ENCODE assay signal across 9 cellular contexts in the genomic region with DNA sequence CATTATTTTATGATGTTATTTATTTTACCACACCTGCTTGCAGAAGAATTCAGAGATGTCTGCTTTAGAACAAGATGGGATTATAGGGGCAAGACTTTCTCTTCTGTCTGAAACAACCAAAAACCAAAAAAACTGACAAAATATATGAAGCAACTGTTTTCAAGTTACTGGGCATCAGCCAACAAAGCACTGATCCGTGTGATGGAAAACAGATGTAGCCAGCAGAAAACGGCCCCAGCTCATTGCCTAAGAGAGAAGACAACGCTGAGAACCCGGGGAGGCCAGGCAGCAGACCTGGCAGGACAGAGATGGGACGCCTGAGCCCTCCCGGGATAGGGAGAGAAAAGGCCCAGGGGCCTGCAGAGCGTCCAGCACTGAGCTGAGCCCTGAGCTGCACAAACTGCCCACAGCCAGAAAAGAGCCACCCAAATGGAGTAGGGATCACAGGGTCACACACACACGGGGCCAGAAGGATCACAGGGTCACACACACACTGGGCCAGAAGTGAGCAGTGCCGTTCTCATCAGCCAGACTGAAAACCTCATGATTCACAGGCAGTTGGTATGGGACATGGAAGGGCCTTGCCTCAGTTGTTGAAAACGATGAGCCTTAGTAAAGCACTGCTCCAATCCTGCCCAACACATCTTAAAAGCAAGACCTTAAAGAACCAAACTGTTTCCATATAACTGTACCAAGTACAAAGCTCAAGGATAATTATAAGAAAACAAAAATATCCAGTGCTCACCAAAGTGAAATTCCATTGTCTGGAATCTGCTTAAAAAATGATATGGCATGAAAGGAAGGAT. TPM values are rescaled to one million over a fixed set of nuclear protein-coding genes. Genes with fewer than 3 reads are reported as not detected.
DNase-seq lines count a peak whose midpoint lies in the region; ATAC-seq, FAIRE-seq and TF ChIP-seq lines count a peak whose summit lies in the region.
"Had no signal": no experiment of that assay in that cellular context is flagged by ENCODE, and none has a peak within 500 bp of the region (broad histone marks: within the 10 kb centered on the region; RNA-seq: fewer than 3 reads in every experiment).

No MANE protein-coding gene starts in this region.

- H3K4me3 ChIP-seq in A549 (no peak overlapping the region), muscle layer of colon (ENCODE audit: low read depth in 1 of 2, low read length in 2 of 2) (peak overlapping the region in 1 of 2 donors; percentile 25)

- 28% methylated on average over 10 of the region's 10 CpGs for WGBS in A549 (ENCODE audit: missing lambda C conversion rate)

- no peak for TF ChIP-seq CTCF in A549 (IDR thresholded peaks at IDR 0.05)

- no peak for FAIRE-seq in A549 (lab: Jason Lieb, UNC)

- H3K9ac ChIP-seq in muscle layer of colon (ENCODE audit: low read length): no peak overlapping the region

- ATAC-seq in A549: no peak
- no peak for ATAC-seq in GM19455 (IDR thresholded peaks at IDR 0.05; ENCODE audit: unreplicated experiment)
- ATAC-seq: CD8-positive, alpha-beta T cell had no signal

- POLR2A ChIA-PET in A549 (lab: Yijun Ruan, JAX): interaction anchor here (1.2 kb wide), 1 partner anchor 56 kb away, joined by 3 read pairs; no protein-coding TSS in a partner anchor

- no peak for TF ChIP-seq EP300 in A549 (IDR thresholded peaks at IDR 0.05)

- CTCF ChIA-PET in A549 (lab: Yijun Ruan, JAX): interaction anchor here (1.3 to 1.7 kb wide), 5 partner anchors 16 to 185 kb away, joined by 4 to 6 read pairs (median 4); no protein-coding TSS in a partner anchor

- DNase-seq in A549 (ENCODE audit: low read depth in 1 of 2, low spot score in 1 of 2) (no peak), NCI-H1694 (lab: John Stamatoyannopoulos, UW) (peak; percentile 41), epithelial cell of prostate (ENCODE audit: low read depth, low spot score) (no peak), MV-4-11 (lab: John Stamatoyannopoulos, UW) (no peak), 8988T (no peak), NCI-H1417 (lab: John Stamatoyannopoulos, UW) (no peak)

- TF ChIP-seq RAD21 in A549 (conservative IDR thresholded peaks at IDR 0.05 in 1 of 2, IDR thresholded peaks at IDR 0.05 in 1 of 2): no peak

- H3K27ac ChIP-seq in A549 (peak overlapping the region; percentile 22 to 36; a peak in 1 of 6 replicates), epithelial cell of prostate (peak overlapping the region; percentile 99), muscle layer of colon (ENCODE audit: low read depth, low read length) (peak overlapping the region; percentile 88)

- no peak for TF ChIP-seq POLR2A in A549 (IDR thresholded peaks at IDR 0.05; ENCODE audit: low read length)

- H3K9me3 ChIP-seq in A549 (peaks cover 6% of the 10 kb centered on the region; the same call in 2 of the 3 replicates), muscle layer of colon (ENCODE audit: low read length) (no peaks in the 10 kb centered on the region)

- H3K27me3 ChIP-seq in muscle layer of colon (ENCODE audit: control insufficient read depth in 1 of 2, insufficient read depth in 2 of 2, low read length in 2 of 2): no peaks in the 10 kb centered on the region

- no peak overlapping the region for H3K4me2 ChIP-seq in A549

- H3K4me1 ChIP-seq in A549 (peaks cover 20% of the 10 kb centered on the region), muscle layer of colon (ENCODE audit: insufficient read depth, low read length) (peaks cover 69% of the 10 kb centered on the region)

- H3K36me3 ChIP-seq in muscle layer of colon (ENCODE audit: insufficient read depth, low read length): no peaks in the 10 kb centered on the region

TF ChIP-seq in A549, 52 proteins besides CTCF, POLR2A, EP300 and RAD21:
- TF ChIP-seq RNF2 (IDR thresholded peaks at IDR 0.05; ENCODE audit: borderline replicate concordance, low read depth) (no peak), REST (IDR thresholded peaks at IDR 0.05) (no peak), MYC (IDR thresholded peaks at IDR 0.05; ENCODE audit: borderline replicate concordance, low read length) (no peak), TFCP2L1 (CRISPR knock-in tag; IDR thresholded peaks at IDR 0.05) (no peak), RFX5 (IDR thresholded peaks at IDR 0.05) (no peak), FOXS1 (CRISPR knock-in tag; IDR thresholded peaks at IDR 0.05) (no peak), SREBF2 (IDR thresholded peaks at IDR 0.05) (no peak)
TF ChIP-seq in A549: peak in this region for 0.

RNA-seq across cellular contexts. Expression of gene PXDN, which starts 12.1 kb away (rescaled TPM):
- 3.7 and 5.3 TPM in 2 replicates for polyA plus RNA-seq in A549 (2011; rRNA removed)
- polyA plus RNA-seq in A549 (2012; cell fraction: cytosol; rRNA removed): 3.5 and 3.6 TPM in 2 replicates
- polyA plus RNA-seq in A549 (2012; cell fraction: nucleus; rRNA removed): 13.1 and 14.0 TPM in 2 replicates
- 5.5 to 8.9 TPM (median 7.3 TPM) in 3 replicates for polyA plus RNA-seq in A549 (2017; fragmentation: RNase III; extraction: RNeasy Plus Mini Kit Qiagen cat#74134 plus additional on column Dnase treatment)
- polyA minus RNA-seq in A549 (2011; rRNA and poly(A)+ RNA removed): 3.3 and 4.9 TPM in 2 replicates

Comparison
In these comparisons a context has a peak if more than half of its experiments do, and no peak if none do; other contexts are left out.
1. H3K27ac ChIP-seq: peak in every context shown above with its lines; median percentile 99 in epithelial cell of prostate; 88 in muscle layer of colon; 29 in A549.